ENCODE assay signal across 8 cellular contexts in the genomic region with DNA sequence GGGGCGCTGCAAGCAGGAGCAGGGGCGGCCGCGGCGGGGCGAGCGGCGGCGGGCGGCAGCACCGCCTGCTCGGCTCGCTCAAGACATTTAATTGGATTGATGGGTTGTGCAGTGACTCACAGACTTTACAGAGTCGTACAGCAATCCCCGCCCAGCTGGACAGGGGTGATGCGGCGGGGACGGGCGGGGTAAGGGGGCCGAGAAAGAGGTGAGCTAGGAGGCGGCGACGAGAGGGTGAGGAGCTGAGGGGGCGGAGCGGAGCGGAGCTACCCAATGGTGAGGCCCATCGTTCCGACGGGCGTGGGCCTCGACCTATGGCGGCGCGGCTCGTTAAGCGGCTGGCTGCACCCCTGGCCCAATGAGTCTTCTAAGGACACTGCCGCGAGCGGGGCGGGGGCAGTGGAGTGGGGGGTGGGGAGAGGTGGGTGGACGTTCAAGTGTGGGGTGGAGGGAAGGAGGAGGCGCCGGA.
DNase-seq lines count a peak whose midpoint lies in the region; ATAC-seq, FAIRE-seq and TF ChIP-seq lines count a peak whose summit lies in the region.

No MANE protein-coding gene starts in this region.

- no peak for TF ChIP-seq CTCF in endothelial cell of umbilical vein (IDR thresholded peaks at IDR 0.05; ENCODE audit: extremely low read depth in 1 of 2, insufficient read depth in 1 of 2, low read depth in 1 of 2, low read length in 2 of 2)

- CTCF ChIA-PET in endothelial cell of umbilical vein (lab: Charles Lee) = interaction anchor here (0.6 to 7.6 kb wide), 40 partner anchors 9 to 239 kb away, joined by 3 to 86 read pairs (median 4); partner anchors contain the start of gene SERTAD2

- H3K4me1 ChIP-seq in endothelial cell of umbilical vein (ENCODE audit: control insufficient read depth, extremely low read depth, insufficient read depth, low read length) (peaks cover 17% of the 10 kb centered on the region), mucosa of stomach (ENCODE audit: control insufficient read depth, insufficient read depth, low read length) (no peaks in the 10 kb centered on the region)

- peak overlapping the region; percentile 74 to 96 (median 87) for H3K4me3 ChIP-seq in endothelial cell of umbilical vein (replicated peaks in 1 of 3; ENCODE audit: insufficient read depth in 1 of 3, low read depth in 1 of 3, low read length in 3 of 3)
- peak overlapping the region; percentile 82 for H3K4me3 ChIP-seq in mucosa of stomach (ENCODE audit: low read length)

- peak overlapping the region; percentile 97 for H3K4me2 ChIP-seq in endothelial cell of umbilical vein (ENCODE audit: insufficient read depth, low read length)

- TF ChIP-seq POLR2A in endothelial cell of umbilical vein (IDR thresholded peaks at IDR 0.05; ENCODE audit: low read depth, low read length) = peak; percentile 95

- POLR2A ChIA-PET in endothelial cell of umbilical vein (lab: Charles Lee) = interaction anchor here (0.7 to 3.7 kb wide), 15 partner anchors 9 to 152 kb away, joined by 3 to 62 read pairs (median 5); partner anchors contain the start of gene SERTAD2

- peaks cover 2% of the 10 kb centered on the region for H3K79me2 ChIP-seq in endothelial cell of umbilical vein (ENCODE audit: control insufficient read depth, insufficient read depth, low read length)

- dilution Hi-C loops in endothelial cell of umbilical vein (cut with MboI; ENCODE audit: extremely low pct_ligation_motif_present, low sequenced_read_pairs) = no loop called here

- H4K20me1 ChIP-seq in endothelial cell of umbilical vein (replicated peaks; ENCODE audit: control insufficient read depth, extremely low read depth, insufficient read depth, low read length) = no peaks in the 10 kb centered on the region

- ATAC-seq in GM21367 (IDR thresholded peaks at IDR 0.05; ENCODE audit: unreplicated experiment) = peak; percentile 84

- H3K9ac ChIP-seq in endothelial cell of umbilical vein (replicated peaks; ENCODE audit: extremely low read depth, insufficient read depth, low read length) = peak overlapping the region; percentile 83
- H3K9ac ChIP-seq in mucosa of stomach (ENCODE audit: low read length) = peak overlapping the region; percentile 95

- peak; percentile 97 for FAIRE-seq in HTR-8/SVneo (lab: Jason Lieb, UNC)
- FAIRE-seq in endothelial cell of umbilical vein (lab: Jason Lieb, UNC) = peak; percentile 84

- intact Hi-C loops in endothelial cell of umbilical vein (cut with micrococcal nuclease) = loop anchor here (1.0 to 5.0 kb wide), 16 partner anchors 16 to 687 kb away; partner anchors contain the start of genes AFTPH and SERTAD2

- no peaks in the 10 kb centered on the region for H3K9me1 ChIP-seq in endothelial cell of umbilical vein (replicated peaks; ENCODE audit: control insufficient read depth, extremely low read depth, insufficient read depth, low read length)

- H3K9me3 ChIP-seq in endothelial cell of umbilical vein (replicated peaks; ENCODE audit: control insufficient read depth, insufficient read depth, low read length) = no peaks in the 10 kb centered on the region
- H3K9me3 ChIP-seq in mucosa of stomach (ENCODE audit: control insufficient read depth, low read length) = no peaks in the 10 kb centered on the region

- no TSS peak for BruUV-seq in endothelial cell of umbilical vein (replicated peaks; lab: Mats Ljungman, UMichigan)

- H3K36me3 ChIP-seq in endothelial cell of umbilical vein (ENCODE audit: control insufficient read depth in 2 of 2, extremely low read depth in 1 of 2, insufficient read depth in 2 of 2, low read length in 2 of 2) = no peaks in the 10 kb centered on the region
- no peaks in the 10 kb centered on the region for H3K36me3 ChIP-seq in mucosa of stomach (ENCODE audit: control insufficient read depth, insufficient read depth, low read length)

- peak overlapping the region; percentile 98 for H2AFZ ChIP-seq in endothelial cell of umbilical vein (ENCODE audit: low read depth, low read length)

- H3K27me3 ChIP-seq in endothelial cell of umbilical vein (ENCODE audit: control insufficient read depth in 2 of 2, insufficient read depth in 2 of 2, low read length in 2 of 2) (no peaks in the 10 kb centered on the region), mucosa of stomach (ENCODE audit: control insufficient read depth, insufficient read depth, low read length) (no peaks in the 10 kb centered on the region)

- DNase-seq in CMK (ENCODE audit: low read depth) (peak; percentile 96), HTR-8/SVneo (ENCODE audit: insufficient read length, low spot score) (peak; percentile 100), NOMO-1 treated with dmso at 0.1 percent for 144 hours (lab: John Stamatoyannopoulos, UW; ENCODE audit: unreplicated experiment) (peak; percentile 99), endothelial cell of umbilical vein (ENCODE audit: low read depth, low spot score) (peak; percentile 100)
- peak; percentile 95 for DNase-seq in activated CD8-positive, alpha-beta memory T cell treated with anti-CD3 and anti-CD28 coated beads, Interleukin-2, amount 50 U/mL, for 48 hours
- peak; percentile 91 to 96 for DNase-seq in stimulated activated CD8-positive, alpha-beta memory T cell treated with anti-CD3 and anti-CD28 coated beads, Interleukin-7, amount 100 ng/mL, for 1 hour (ENCODE audit: low read depth in 2 of 2)

- peak overlapping the region; percentile 83 for H3K27ac ChIP-seq in endothelial cell of umbilical vein (ENCODE audit: insufficient read depth, low read depth, low read length)

TF ChIP-seq in endothelial cell of umbilical vein, 7 proteins besides CTCF, POLR2A, EP300 and RAD21:
- TF ChIP-seq JUN (IDR thresholded peaks at IDR 0.05; ENCODE audit: borderline replicate concordance, insufficient read depth, insufficient read length, low read depth) (peak; percentile 26), GATA2 (IDR thresholded peaks at IDR 0.05; ENCODE audit: insufficient read depth, insufficient read length, low read depth, low read length) (no peak), EZH2 (IDR thresholded peaks at IDR 0.05; ENCODE audit: borderline replicate concordance, low read depth, low read length, severe bottlenecking) (no peak), FOS (IDR thresholded peaks at IDR 0.05; ENCODE audit: borderline replicate concordance, insufficient read depth, low read length) (peak; percentile 56), MYC (IDR thresholded peaks at IDR 0.05; ENCODE audit: low read depth, low read length) (no peak), POLR2AphosphoS5 (IDR thresholded peaks at IDR 0.05; ENCODE audit: insufficient read depth, low read depth, low read length) (peak; percentile 86)
TF ChIP-seq in endothelial cell of umbilical vein: peak in this region for 3.

Comparison
In these comparisons a context has a peak if more than half of its experiments do, and no peak if none do; other contexts are left out.
1. Peak in every context shown above with its lines: DNase-seq, ATAC-seq, H3K4me3 ChIP-seq and H3K27ac ChIP-seq.